Comparison of ENCODE assay signal across 22 cellular contexts in genomic region chr1:203085528-203086406, GRCh38. TPM values are rescaled to one million over a fixed set of nuclear protein-coding genes. Genes with fewer than 3 reads are reported as not detected.
A peak's percentile ranks its signal among the peaks of the same experiment; 100 is the strongest.
DNase-seq lines count a peak whose midpoint lies in the region; ATAC-seq and TF ChIP-seq lines count a peak whose summit lies in the region.
"Had no signal": no experiment of that assay in that cellular context is flagged by ENCODE, and none has a peak within 500 bp of the region (broad histone marks: within the 10 kb centered on the region; RNA-seq: fewer than 3 reads in every experiment).

MYOG (minus strand) TSS chr1:203086012; CDS start chr1:203085961, 51 bp downstream.

- peak; percentile 4 for DNase-seq in GM10266 (ENCODE audit: extremely low spot score)
- peak; percentile 46 for DNase-seq in NCI-H1694 treated with DMSO at 0.1 percent for 48 hours (lab: John Stamatoyannopoulos, UW)
- DNase-seq in coronary artery (ENCODE audit: low spot score) = peak; percentile 53
- peak; percentile 30 for DNase-seq in neural progenitor cell (ENCODE audit: low spot score)
- DNase-seq in GM03348 (ENCODE audit: low spot score) = no peak
- no peak for DNase-seq in activated T-cell treated with anti-CD3 and anti-CD28 coated beads, Interleukin-2, amount 50 U/mL, for 48 hours
- DNase-seq in activated T-cell treated with anti-CD3 and anti-CD28 coated beads for 4 hours = no peak
- DNase-seq: activated effector memory CD4-positive, alpha-beta T cell treated with Interleukin-2 at 50 U/mL for 16 hours; central memory CD4-positive, alpha-beta T cell; effector memory CD4-positive, alpha-beta T cell; left cardiac atrium; mucosa of descending colon; NCI-H2107; posterior cingulate gyrus; stimulated activated CD4-positive, alpha-beta T cell treated with anti-CD3 and anti-CD28 coated beads, Interleukin-12 subunit alpha, Interleukin-12 subunit beta, amount 100 ng/mL, for 4 hours; T-cell; tibial artery had no signal

- H3K9ac ChIP-seq in neural progenitor cell = no peak within 1 kb of the TSS

- H4K20me1 ChIP-seq in neural progenitor cell (ENCODE audit: low read depth) = no peaks in the 10 kb centered on the region

- ATAC-seq in HG03354 (IDR thresholded peaks at IDR 0.05; ENCODE audit: poor library complexity, severe bottlenecking, unreplicated experiment) = no peak
- ATAC-seq: left cardiac atrium, mucosa of descending colon, T-cell had no signal

- H3K36me3 ChIP-seq in neural progenitor cell = no peaks in the 10 kb centered on the region
- H3K36me3 ChIP-seq: adrenal gland, tibial artery had no signal

- H3K4me3 Mint-ChIP-seq in neural progenitor cell = no peak within 1 kb of the TSS
- H3K4me3 Mint-ChIP-seq: IgD-negative memory B cell; stimulated activated memory B cell treated with anti-CD40 and anti-IgM and Interleukin-4, amounts not matched to agents 10 μg/mL and 1 μg/mL and 100 μg/mL, for 72 hours; T-cell had no signal

- no peak within 1 kb of the TSS for H3K27ac ChIP-seq in coronary artery
- no peak within 1 kb of the TSS for H3K27ac ChIP-seq in neural progenitor cell
- H3K27ac ChIP-seq: adrenal gland, RWPE1, tibial artery had no signal

- H3K36me3 Mint-ChIP-seq in neural progenitor cell = no peaks in the 10 kb centered on the region
- H3K36me3 Mint-ChIP-seq: stimulated activated memory B cell treated with anti-CD40 and anti-IgM and Interleukin-4, amounts not matched to agents 10 μg/mL and 1 μg/mL and 100 μg/mL, for 72 hours; T-cell had no signal

- H3K4me1 Mint-ChIP-seq in neural progenitor cell = peaks cover 56% of the 10 kb centered on the region
- H3K4me1 Mint-ChIP-seq: IgD-negative memory B cell; stimulated activated memory B cell treated with anti-CD40 and anti-IgM and Interleukin-4, amounts not matched to agents 10 μg/mL and 1 μg/mL and 100 μg/mL, for 72 hours; T-cell had no signal

- H3K4me3 ChIP-seq in coronary artery (no peak within 1 kb of the TSS), neural progenitor cell (no peak within 1 kb of the TSS)
- H3K4me3 ChIP-seq: adrenal gland, mucosa of descending colon, tibial artery had no signal

- no peak within 1 kb of the TSS for H3K4me2 ChIP-seq in neural progenitor cell

- no peaks in the 10 kb centered on the region for H3K9me3 ChIP-seq in neural progenitor cell (ENCODE audit: low read depth)
- H3K9me3 ChIP-seq: adrenal gland, mucosa of descending colon, tibial artery had no signal

- peaks cover 5% of the 10 kb centered on the region for H3K9me3 Mint-ChIP-seq in neural progenitor cell
- H3K9me3 Mint-ChIP-seq: IgD-negative memory B cell; stimulated activated memory B cell treated with anti-CD40 and anti-IgM and Interleukin-4, amounts not matched to agents 10 μg/mL and 1 μg/mL and 100 μg/mL, for 72 hours; T-cell had no signal

- no peak for TF ChIP-seq CTCF in GM10266 (IDR thresholded peaks at IDR 0.05; ENCODE audit: control insufficient read depth, insufficient read depth, low read depth, missing control alignments)
- TF ChIP-seq CTCF in coronary artery (IDR thresholded peaks at IDR 0.05) = no peak
- no peak for TF ChIP-seq CTCF in neural progenitor cell (IDR thresholded peaks at IDR 0.05)

- peaks cover 13% of the 10 kb centered on the region for H3K27me3 Mint-ChIP-seq in neural progenitor cell (ENCODE audit: insufficient read depth, low read depth)

- no peaks in the 10 kb centered on the region for H3K79me2 ChIP-seq in neural progenitor cell (ENCODE audit: low read depth)

- H2AFZ ChIP-seq in neural progenitor cell (replicated peaks) = no peak within 1 kb of the TSS

- no peaks in the 10 kb centered on the region for H3K27me3 ChIP-seq in neural progenitor cell
- H3K27me3 ChIP-seq: adrenal gland had no signal

- peak within 1 kb of the TSS; percentile 80 for H3K27ac Mint-ChIP-seq in neural progenitor cell
- H3K27ac Mint-ChIP-seq: stimulated activated memory B cell treated with anti-CD40 and anti-IgM and Interleukin-4, amounts not matched to agents 10 μg/mL and 1 μg/mL and 100 μg/mL, for 72 hours; T-cell had no signal

- no peaks in the 10 kb centered on the region for H3F3A ChIP-seq in neural progenitor cell (ENCODE audit: low read depth)

- H3K4me1 ChIP-seq in neural progenitor cell = peaks cover 24% of the 10 kb centered on the region
- H3K4me1 ChIP-seq: adrenal gland, tibial artery had no signal

RNA-seq across cellular contexts. Expression of gene MYOG, which starts in this region (rescaled TPM):
- total RNA-seq in neural progenitor cell (ENCODE audit: low replicate concordance) = not detected in 2 replicates
- total RNA-seq: adrenal gland, left cardiac atrium, mucosa of descending colon, T-cell had no signal

Comparison
In these comparisons a context has a peak if more than half of its experiments do, and no peak if none do; other contexts are left out.
1. Peak in DNase-seq in neural progenitor cell; RNA of the gene not detected or under 1 TPM.
2. DNase-seq: peak in GM10266 (single experiment), NCI-H1694 treated with DMSO at 0.1 percent for 48 hours (single experiment) and coronary artery (single experiment); none in GM03348 (single experiment), activated T-cell treated with anti-CD3 and anti-CD28 coated beads, Interleukin-2, amount 50 U/mL, for 48 hours (0 of 2) and activated T-cell treated with anti-CD3 and anti-CD28 coated beads for 4 hours (single experiment).